In the genomic region with DNA sequence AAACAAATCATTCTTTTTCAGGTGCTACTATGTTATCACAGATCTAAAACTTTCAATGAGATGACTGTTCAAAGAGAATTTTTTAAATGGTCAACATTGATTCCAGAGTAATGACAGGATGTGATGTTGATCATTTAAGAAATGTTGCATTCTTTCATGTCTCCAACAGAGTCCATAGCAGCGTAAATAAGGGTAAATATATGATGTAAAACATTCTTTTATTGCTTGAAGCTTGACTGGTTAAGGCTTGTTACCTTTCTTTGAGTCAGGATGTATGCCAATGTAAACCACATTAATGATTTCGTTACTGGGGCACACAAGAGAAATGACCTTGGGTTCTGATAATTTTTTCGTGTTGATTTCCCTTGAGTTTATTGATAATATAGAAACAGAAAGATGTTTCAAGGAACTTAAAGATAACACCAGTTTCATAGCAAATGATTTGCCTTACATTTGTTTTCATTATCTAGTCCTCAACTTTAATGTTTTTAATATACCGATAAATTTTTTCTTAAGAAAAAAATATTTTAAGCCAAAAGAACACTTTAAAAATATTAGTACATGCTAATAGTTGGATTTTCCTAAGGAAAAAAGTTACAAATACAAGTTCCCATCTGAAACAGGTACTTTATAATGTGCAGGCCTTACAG, we compare ENCODE assay signal across 9 cellular contexts. TPM values are rescaled to one million over a fixed set of nuclear protein-coding genes. Genes with fewer than 3 reads are reported as not detected.
DNase-seq lines count a peak whose midpoint lies in the region; ATAC-seq and TF ChIP-seq lines count a peak whose summit lies in the region.
"Had no signal": no experiment of that assay in that cellular context is flagged by ENCODE, and none has a peak within 500 bp of the region (broad histone marks: within the 10 kb centered on the region; RNA-seq: fewer than 3 reads in every experiment).

No MANE protein-coding gene starts in this region.

- intact Hi-C loops in IMR-90 (cut with micrococcal nuclease): loop anchor here (10.0 kb wide), 1 partner anchor 652 kb away; a partner anchor contains a TSS
- intact Hi-C loops in CD14-positive monocyte (cut with micrococcal nuclease): loop anchor here in 1 of 2 donors (10.0 kb wide), 1 partner anchor 118 kb away; no protein-coding TSS in a partner anchor

- H2AK5ac ChIP-seq in IMR-90 (ENCODE audit: low read depth, low read length): no peak overlapping the region
- H2AK5ac ChIP-seq in mesenchymal stem cell (ENCODE audit: low read length, severe bottlenecking): no peak overlapping the region

- H3K23ac ChIP-seq in IMR-90 (ENCODE audit: low read depth, low read length) (no peak overlapping the region), mesenchymal stem cell (ENCODE audit: low read length in 2 of 2) (no peak overlapping the region)

- H2BK120ac ChIP-seq in IMR-90 (ENCODE audit: low read depth, low read length) (no peak overlapping the region), mesenchymal stem cell (ENCODE audit: low read depth, low read length) (no peak overlapping the region)

- no peak overlapping the region for H2AK9ac ChIP-seq in IMR-90 (replicated peaks; ENCODE audit: low read depth, low read length, poor library complexity)

- no peak overlapping the region for H2BK12ac ChIP-seq in mesenchymal stem cell (ENCODE audit: low read length in 2 of 2)

- peak overlapping the region; percentile 95 to 100 (median 98) for H3K27ac Mint-ChIP-seq in CD8-positive, alpha-beta memory T cell
- peak overlapping the region; percentile 96 for H3K27ac Mint-ChIP-seq in activated naive CD8-positive, alpha-beta T cell treated with anti-CD3 and anti-CD28 coated beads for 36 hours
- peak overlapping the region in 1 of 7 donors; percentile 51 for H3K27ac Mint-ChIP-seq in CD14-positive monocyte

- H3K9me3 ChIP-seq in CD8-positive, alpha-beta memory T cell (ENCODE audit: low read length): no peaks in the 10 kb centered on the region
- H3K9me3 ChIP-seq in IMR-90 (ENCODE audit: control insufficient read depth, insufficient read depth, low read length) (no peaks in the 10 kb centered on the region), mesenchymal stem cell (ENCODE audit: control insufficient read depth, low read length) (no peaks in the 10 kb centered on the region)

- no peak overlapping the region; a peak in 1 of 4 replicates for H4K8ac ChIP-seq in IMR-90 (ENCODE audit: low read depth in 2 of 2, low read length in 2 of 2)
- no peak overlapping the region for H4K8ac ChIP-seq in mesenchymal stem cell (ENCODE audit: low read length)

- ATAC-seq in IMR-90 (ENCODE audit: low read depth): no peak
- no peak for ATAC-seq in HG03432 (IDR thresholded peaks at IDR 0.05; ENCODE audit: unreplicated experiment)
- ATAC-seq in HG02870 (IDR thresholded peaks at IDR 0.05; ENCODE audit: unreplicated experiment): no peak
- ATAC-seq: Right ventricle myocardium inferior had no signal

- in situ Hi-C loops in IMR-90 (cut with MboI; ENCODE audit: low sequenced_read_pairs): no loop called here

- peaks cover 44% of the 10 kb centered on the region for H3K4me1 ChIP-seq in CD8-positive, alpha-beta memory T cell (ENCODE audit: insufficient read depth, low read length)
- H3K4me1 ChIP-seq in IMR-90 (ENCODE audit: control insufficient read depth, insufficient read depth, low read length) (peaks cover 8% of the 10 kb centered on the region), mesenchymal stem cell (ENCODE audit: control insufficient read depth, insufficient read depth, low read depth, low read length) (peaks cover 14% of the 10 kb centered on the region)

- TF ChIP-seq CTCF in IMR-90 (conservative IDR thresholded peaks at IDR 0.05; ENCODE audit: low read depth, low read length) (no peak), foreskin fibroblast (IDR thresholded peaks at IDR 0.05; ENCODE audit: low read depth, low read length) (no peak), CD14-positive monocyte (IDR thresholded peaks at IDR 0.05) (no peak)

- H2AFZ ChIP-seq in IMR-90 (replicated peaks; ENCODE audit: low read length, poor library complexity) (no peak overlapping the region), mesenchymal stem cell (ENCODE audit: low read depth, low read length) (no peak overlapping the region)

- POLR2A ChIA-PET in CD8-positive, alpha-beta memory T cell (lab: Charles Lee): interaction anchor here (0.8 to 2.5 kb wide), 6 partner anchors 28 to 113 kb away, joined by 3 to 16 read pairs (median 8); no protein-coding TSS in a partner anchor
- POLR2A ChIA-PET in IMR-90 (lab: Charles Lee; ENCODE audit: unreplicated experiment): interaction anchor here (0.6 kb wide), 1 partner anchor 242 kb away, joined by 5 read pairs; no protein-coding TSS in a partner anchor

- no TSS peak for BruUV-seq in IMR-90 (replicated peaks; lab: Mats Ljungman, UMichigan)

- H2BK20ac ChIP-seq in IMR-90 (ENCODE audit: low read depth, low read length): no peak overlapping the region

- H4K5ac ChIP-seq in IMR-90 (ENCODE audit: low read depth, low read length): no peak overlapping the region

- peaks cover 78% of the 10 kb centered on the region for H4K20me1 ChIP-seq in IMR-90 (ENCODE audit: insufficient read depth, low read length)

- peak overlapping the region; percentile 76 for H3K4me2 ChIP-seq in IMR-90 (ENCODE audit: low read depth, low read length)
- peak overlapping the region; percentile 22 for H3K4me2 ChIP-seq in mesenchymal stem cell (ENCODE audit: low read length, poor library complexity, severe bottlenecking)

- H3K36me3 ChIP-seq in CD8-positive, alpha-beta memory T cell (ENCODE audit: insufficient read depth, low read length): no peaks in the 10 kb centered on the region
- H3K36me3 ChIP-seq in IMR-90 (ENCODE audit: control insufficient read depth, insufficient read depth, low read length) (no peaks in the 10 kb centered on the region), mesenchymal stem cell (ENCODE audit: control insufficient read depth in 1 of 2, insufficient read depth in 2 of 2, low read depth in 1 of 2, low read length in 2 of 2) (no peaks in the 10 kb centered on the region)

- H3K27me3 Mint-ChIP-seq in CD8-positive, alpha-beta memory T cell: peaks cover 0 to 7% of the 10 kb centered on the region in 2 donors
- peaks cover 8% of the 10 kb centered on the region for H3K27me3 Mint-ChIP-seq in activated naive CD8-positive, alpha-beta T cell treated with anti-CD3 and anti-CD28 coated beads for 36 hours
- peaks cover 8 to 12% (median 10%) of the 10 kb centered on the region in 3 donors for H3K27me3 Mint-ChIP-seq in CD14-positive monocyte (ENCODE audit: low read depth in 3 of 3)

- H3K56ac ChIP-seq in IMR-90 (ENCODE audit: extremely low read depth, insufficient read depth, low read length): no peak overlapping the region

- CTCF ChIA-PET in CD8-positive, alpha-beta memory T cell (lab: Charles Lee): interaction anchor here (0.7 to 6.0 kb wide), 8 partner anchors 29 to 252 kb away, joined by 3 to 44 read pairs (median 6); no protein-coding TSS in a partner anchor
- CTCF ChIA-PET in IMR-90 (lab: Yijun Ruan, JAX): interaction anchor here (1.5 kb wide), 1 partner anchor 114 kb away, joined by 9 read pairs; no protein-coding TSS in a partner anchor

- H3K18ac ChIP-seq in IMR-90 (ENCODE audit: low read depth, low read length): no peak overlapping the region
- H3K18ac ChIP-seq in mesenchymal stem cell (ENCODE audit: low read depth in 1 of 2, low read length in 2 of 2): no peak overlapping the region

- H3K27ac ChIP-seq in CD8-positive, alpha-beta memory T cell (ENCODE audit: low read depth, low read length): peak overlapping the region; percentile 94
- H3K27ac ChIP-seq in IMR-90 (ENCODE audit: insufficient read depth, low read length) (no peak overlapping the region), mesenchymal stem cell (ENCODE audit: low read length, poor library complexity, severe bottlenecking) (no peak overlapping the region)

- H3K4me3 ChIP-seq in CD8-positive, alpha-beta memory T cell (ENCODE audit: low read length): peak overlapping the region; percentile 96
- H3K4me3 ChIP-seq in IMR-90 (ENCODE audit: insufficient read depth, low read depth, low read length) (no peak overlapping the region), mesenchymal stem cell (ENCODE audit: insufficient read depth in 1 of 2, low read depth in 1 of 2, low read length in 2 of 2) (peak overlapping the region in 1 of 2 experiments; percentile 97), foreskin fibroblast (ENCODE audit: low read depth in 1 of 2, low read length in 2 of 2) (no peak overlapping the region)

- peaks cover 0 to 41% of the 10 kb centered on the region in 2 experiments; a peak in 2 of 4 replicates for H3K79me1 ChIP-seq in IMR-90 (ENCODE audit: low read depth in 1 of 2, low read length in 2 of 2)
- no peaks in the 10 kb centered on the region for H3K79me1 ChIP-seq in mesenchymal stem cell (replicated peaks; ENCODE audit: low read length, poor library complexity, severe bottlenecking)

- peak overlapping the region; percentile 95 to 99 (median 96) for H3K4me3 Mint-ChIP-seq in CD8-positive, alpha-beta memory T cell
- H3K4me3 Mint-ChIP-seq in activated naive CD8-positive, alpha-beta T cell treated with anti-CD3 and anti-CD28 coated beads for 36 hours: peak overlapping the region; percentile 92
- no peak overlapping the region for H3K4me3 Mint-ChIP-seq in CD14-positive monocyte

- peaks cover 13% of the 10 kb centered on the region for H3K9me1 ChIP-seq in IMR-90 (ENCODE audit: insufficient read depth, low read length)

- H3K27me3 ChIP-seq in CD8-positive, alpha-beta memory T cell (ENCODE audit: insufficient read depth, low read length, poor library complexity, severe bottlenecking): no peaks in the 10 kb centered on the region
- H3K27me3 ChIP-seq in IMR-90 (ENCODE audit: control insufficient read depth, insufficient read depth, low read length): peaks cover 1% of the 10 kb centered on the region; the same call in 1 of the 2 replicates
- H3K27me3 ChIP-seq in mesenchymal stem cell (ENCODE audit: control insufficient read depth in 1 of 2, insufficient read depth in 1 of 2, low read length in 2 of 2): no peaks in the 10 kb centered on the region

- H2BK15ac ChIP-seq in IMR-90 (ENCODE audit: low read depth, low read length): no peak overlapping the region
- no peak overlapping the region for H2BK15ac ChIP-seq in mesenchymal stem cell (ENCODE audit: low read depth, poor library complexity, severe bottlenecking)

- H3K14ac ChIP-seq in IMR-90 (replicated peaks; ENCODE audit: low read depth, low read length) (no peak overlapping the region), mesenchymal stem cell (ENCODE audit: low read length in 2 of 2) (no peak overlapping the region)

- H3K4me1 Mint-ChIP-seq in CD8-positive, alpha-beta memory T cell: peaks cover 43 to 64% (median 56%) of the 10 kb centered on the region in 3 donors
- H3K4me1 Mint-ChIP-seq in activated naive CD8-positive, alpha-beta T cell treated with anti-CD3 and anti-CD28 coated beads for 36 hours: peaks cover 54% of the 10 kb centered on the region
- peaks cover 30% of the 10 kb centered on the region for H3K4me1 Mint-ChIP-seq in CD14-positive monocyte

- H3K4ac ChIP-seq in IMR-90 (ENCODE audit: low read depth, low read length): no peak overlapping the region
- no peak overlapping the region for H3K4ac ChIP-seq in mesenchymal stem cell (ENCODE audit: low read depth in 1 of 2, low read length in 2 of 2)

- H4K91ac ChIP-seq in IMR-90 (ENCODE audit: insufficient read depth, low read depth, low read length): no peak overlapping the region
- H4K91ac ChIP-seq in mesenchymal stem cell (ENCODE audit: low read length): no peak overlapping the region

- WGBS in IMR-90 (ENCODE audit: extremely low coverage in 2 of 2, insufficient read length in 1 of 2), 2 experiments: no CpG with 5 or more reads among the region's 4 CpGs
- WGBS in mesenchymal stem cell: 74% methylated on average over 2 of the region's 4 CpGs

- peak overlapping the region; percentile 56 for H2BK5ac ChIP-seq in IMR-90 (ENCODE audit: low read depth, low read length, poor library complexity, severe bottlenecking)
- H2BK5ac ChIP-seq in mesenchymal stem cell (ENCODE audit: low read depth, low read length, poor library complexity, severe bottlenecking): no peak overlapping the region

- TF ChIP-seq RAD21 in IMR-90 (IDR thresholded peaks at IDR 0.05; ENCODE audit: low read length): no peak

- peaks cover 0 to 3% (median 0%) of the 10 kb centered on the region in 5 donors for H3K9me3 Mint-ChIP-seq in CD8-positive, alpha-beta memory T cell
- no peaks in the 10 kb centered on the region for H3K9me3 Mint-ChIP-seq in activated naive CD8-positive, alpha-beta T cell treated with anti-CD3 and anti-CD28 coated beads for 36 hours
- no peaks in the 10 kb centered on the region for H3K9me3 Mint-ChIP-seq in CD14-positive monocyte

- no peak; the same call in 1 of the 2 replicates for TF ChIP-seq POLR2A in IMR-90 (IDR thresholded peaks at IDR 0.05; ENCODE audit: low read depth, low read length)

- peaks cover 0 to 55% (median 9%) of the 10 kb centered on the region in 3 donors for H3K36me3 Mint-ChIP-seq in CD8-positive, alpha-beta memory T cell
- peaks cover 21% of the 10 kb centered on the region for H3K36me3 Mint-ChIP-seq in activated naive CD8-positive, alpha-beta T cell treated with anti-CD3 and anti-CD28 coated beads for 36 hours
- H3K36me3 Mint-ChIP-seq in CD14-positive monocyte: peaks cover 0 to 1% of the 10 kb centered on the region in 2 donors

- dilution Hi-C loops in IMR-90 (cut with HindIII; ENCODE audit: low sequenced_read_pairs, unreplicated experiment): no loop called here

- no peak overlapping the region for H3K9ac ChIP-seq in IMR-90 (ENCODE audit: low read depth, low read length)
- H3K9ac ChIP-seq in mesenchymal stem cell (ENCODE audit: low read length): peak overlapping the region; percentile 33

- peak in 2 of 5 donors; percentile 63 for DNase-seq in CD8-positive, alpha-beta memory T cell
- peak; percentile 49 for DNase-seq in IMR-90
- DNase-seq in activated naive CD8-positive, alpha-beta T cell treated with anti-CD3 and anti-CD28 coated beads for 36 hours: no peak
- DNase-seq in mesenchymal stem cell: peak; percentile 69
- DNase-seq in foreskin fibroblast: no peak
- DNase-seq in CD14-positive monocyte (ENCODE audit: low spot score): no peak

RNA-seq across cellular contexts. Expression of a gene that starts 3.5 kb away (rescaled TPM):
- total RNA-seq in CD8-positive, alpha-beta memory T cell: 10 to 100 TPM; 45.5 to 45.8 TPM
- 270 TPM for polyA plus RNA-seq in CD8-positive, alpha-beta memory T cell
- 50.5 and 81.9 TPM in 2 replicates for total RNA-seq in IMR-90 (2012; rRNA removed)
- 30.6 and 40.5 TPM in 2 replicates for polyA plus RNA-seq in IMR-90 (2012; rRNA removed)
- polyA plus RNA-seq in IMR-90 (2012; cell fraction: cytosol; rRNA removed): 8.4 and 11.5 TPM in 2 replicates
- polyA plus RNA-seq in IMR-90 (2012; cell fraction: nucleus; rRNA removed; ENCODE audit: low replicate concordance): 9.1 and 33.6 TPM in 2 replicates
- 10 to 100 TPM; 53.2 to 53.8 TPM for total RNA-seq in activated naive CD8-positive, alpha-beta T cell treated with anti-CD3 and anti-CD28 coated beads for 36 hours
- 21.9 TPM for polyA plus RNA-seq in mesenchymal stem cell (2013, experiment 1 of 2)
- polyA plus RNA-seq in mesenchymal stem cell (2013, experiment 2 of 2): 21.5 TPM
- polyA plus RNA-seq in CD14-positive monocyte: 10 to 100 TPM in 1 of 2 donors, 1 to 10 TPM in 1; 9.5 to 14.1 TPM

Comparison
In these comparisons a context has a peak if more than half of its experiments do, and no peak if none do; other contexts are left out.
1. DNase-seq: peak in IMR-90 (single experiment) and mesenchymal stem cell (single experiment); none in activated naive CD8-positive, alpha-beta T cell treated with anti-CD3 and anti-CD28 coated beads for 36 hours (single experiment), foreskin fibroblast (0 of 2) and CD14-positive monocyte (single experiment).
2. H3K4me3 Mint-ChIP-seq: peak in CD8-positive, alpha-beta memory T cell (7 of 7) and activated naive CD8-positive, alpha-beta T cell treated with anti-CD3 and anti-CD28 coated beads for 36 hours (single experiment); none in CD14-positive monocyte (0 of 2).